In the genomic region with DNA sequence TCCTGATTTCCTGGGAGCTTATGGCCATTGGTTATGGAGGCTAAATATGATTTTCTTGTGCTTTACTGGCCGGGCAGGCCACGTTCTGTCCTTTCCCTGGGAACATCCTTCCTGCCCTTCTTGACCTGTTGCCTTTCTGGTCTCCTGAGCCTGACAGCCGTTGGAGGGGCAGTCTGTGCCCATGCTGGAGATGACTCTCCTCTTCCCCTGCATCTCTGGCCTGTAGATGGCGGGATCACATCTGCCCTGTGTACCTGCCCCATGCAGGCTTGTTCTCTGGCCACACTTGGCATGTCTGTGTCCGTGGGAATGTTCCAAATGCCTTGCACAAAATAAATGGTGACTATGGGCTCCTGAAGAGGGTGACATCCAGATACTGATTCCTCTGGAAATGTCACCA, we compare ENCODE assay signal across 19 cellular contexts.
"Had no signal": no experiment of that assay in that cellular context is flagged by ENCODE, and none has a peak within 500 bp of the region (broad histone marks: within the 10 kb centered on the region; RNA-seq: fewer than 3 reads in every experiment).

No MANE protein-coding gene starts in this region.

- H3K27me3 ChIP-seq: adrenal gland, MG63 had no signal

- H3K4me3 ChIP-seq: adrenal gland, MG63 had no signal

- H3K9me3 ChIP-seq: adrenal gland, MG63 had no signal

- ATAC-seq: activated CD4-positive, CD25-positive, alpha-beta regulatory T cell treated with anti-CD3 and anti-CD28 coated beads, Interleukin-2, amount 50 U/mL, for 24 hours; activated CD8-positive, alpha-beta T cell treated with anti-CD3 and anti-CD28 coated beads, Interleukin-2, amount 10 ng/mL, durations not matched to agents 7 days and 5 days had no signal

- H3K36me3 ChIP-seq: adrenal gland, MG63 had no signal

- DNase-seq: activated CD4-positive, alpha-beta T cell treated with anti-CD3 and anti-CD28 coated beads for 48 hours; activated CD4-positive, alpha-beta T cell treated with anti-CD3 and anti-CD28 coated beads, Interleukin-2, amount 50 U/mL, for 4 hours; activated CD8-positive, alpha-beta memory T cell treated with anti-CD3 and anti-CD28 coated beads, Interleukin-2, amount 50 U/mL, for 48 hours; activated CD8-positive, alpha-beta T cell treated with anti-CD3 and anti-CD28 coated beads, Interleukin-2, amount 10 ng/mL, durations not matched to agents 7 days and 5 days; activated naive CD4-positive, alpha-beta T cell treated with anti-CD3 and anti-CD28 coated beads, Interleukin-2, amount 50 U/mL, for 16 hours; activated naive CD8-positive, alpha-beta T cell treated with anti-CD3 and anti-CD28 coated beads, Interleukin-2, amount 10 ng/mL, durations not matched to agents 7 days and 5 days; activated T-cell treated with anti-CD3 and anti-CD28 coated beads, Interleukin-2, amount 50 U/mL, for 1 hour; MG63; MV-4-11; NCI-H1105; NCI-H1436; NCI-H1694 treated with DMSO at 0.1 percent for 48 hours; NCI-H2081; NCI-H446; NCI-H524; PC-3; SHP77 treated with DMSO at 0.1 percent for 48 hours had no signal
